In genomic region chr10:48656241-48656921, GRCh38 we compare ENCODE assay signal across 8 cellular contexts. TPM values are rescaled to one million over a fixed set of nuclear protein-coding genes. Genes with fewer than 3 reads are reported as not detected.
DNase-seq lines count a peak whose midpoint lies in the region; ATAC-seq lines count a peak whose summit lies in the region.

No MANE protein-coding gene starts in this region.

- peak overlapping the region; percentile 50 for H3K4me3 ChIP-seq in SJSA1
- H3K4me3 ChIP-seq in subcutaneous abdominal adipose tissue (ENCODE audit: low read depth in 1 of 5, low read length in 5 of 5): peak overlapping the region; percentile 44 to 70 (median 62)

- peak; percentile 81 for ATAC-seq in GM21737 (IDR thresholded peaks at IDR 0.05; ENCODE audit: unreplicated experiment)

- in situ Hi-C loops in KBM-7 (cut with MboI; ENCODE audit: low pct_unique_long_range_greater_than_20kb, low sequenced_read_pairs): loop anchor here (10.0 to 25.0 kb wide), 2 partner anchors 102 to 856 kb away; no protein-coding TSS in a partner anchor

- H3K4me1 ChIP-seq in SJSA1 (replicated peaks) (peaks cover 19% of the 10 kb centered on the region), subcutaneous abdominal adipose tissue (ENCODE audit: control insufficient read depth in 5 of 5, insufficient read depth in 5 of 5, low read length in 5 of 5) (peaks cover 2 to 30% (median 14%) of the 10 kb centered on the region in 5 donors)

- peak overlapping the region in 1 of 5 donors; percentile 43 for H3K9ac ChIP-seq in subcutaneous abdominal adipose tissue (ENCODE audit: low read length in 5 of 5)

- H3K27ac ChIP-seq in SJSA1: no peak overlapping the region
- H3K27ac ChIP-seq in subcutaneous abdominal adipose tissue (ENCODE audit: low read depth, low read length): no peak overlapping the region

- DNase-seq in Daoy (ENCODE audit: low read depth) (peak; percentile 92), KBM-7 (peak; percentile 98), SJSA1 (ENCODE audit: low read depth in 1 of 2, low spot score in 2 of 2) (peak; percentile 83 to 88), germinal center (ENCODE audit: low spot score) (peak; percentile 91), non-pigmented ciliary epithelial cell (ENCODE audit: low read depth) (peak; percentile 54)
- peak; percentile 87 for DNase-seq in activated naive CD4-positive, alpha-beta T cell treated with Interleukin-2 at 50 U/mL for 16 hours

- no peaks in the 10 kb centered on the region for H3K36me3 ChIP-seq in SJSA1
- no peaks in the 10 kb centered on the region for H3K36me3 ChIP-seq in subcutaneous abdominal adipose tissue (ENCODE audit: control insufficient read depth in 5 of 5, insufficient read depth in 5 of 5, low read length in 5 of 5)

- peaks cover 3% of the 10 kb centered on the region; the same call in 1 of the 2 replicates for H3K9me3 ChIP-seq in SJSA1 (replicated peaks)
- H3K9me3 ChIP-seq in subcutaneous abdominal adipose tissue (ENCODE audit: control insufficient read depth in 5 of 5, low read length in 5 of 5): no peaks in the 10 kb centered on the region

- H3K27me3 ChIP-seq in SJSA1 (replicated peaks) (no peaks in the 10 kb centered on the region; the same call in 1 of the 2 replicates), subcutaneous abdominal adipose tissue (ENCODE audit: control insufficient read depth in 5 of 5, insufficient read depth in 4 of 5, low read length in 5 of 5) (peaks cover 0 to 5% (median 0%) of the 10 kb centered on the region in 5 donors)

RNA-seq across cellular contexts. Expression of gene WDFY4, which starts 28.3 kb away (rescaled TPM):
- total RNA-seq in Daoy (2014; rRNA removed; shearing (Covaris generic)): not detected in 2 replicates
- 0.16 TPM in 1 of 2 replicates, not detected in the other for total RNA-seq in SJSA1 (2014; rRNA removed; shearing (Covaris generic))

RNA-seq across cellular contexts. Expression of gene ARHGAP22, which starts 51.5 kb away (rescaled TPM):
- 6.2 and 17.1 TPM in 2 replicates for total RNA-seq in Daoy (2014; rRNA removed; shearing (Covaris generic))
- total RNA-seq in SJSA1 (2014; rRNA removed; shearing (Covaris generic)): 0.53 TPM in 1 of 2 replicates, not detected in the other
